14 cellular contexts compared by ENCODE assay signal in the genomic region with DNA sequence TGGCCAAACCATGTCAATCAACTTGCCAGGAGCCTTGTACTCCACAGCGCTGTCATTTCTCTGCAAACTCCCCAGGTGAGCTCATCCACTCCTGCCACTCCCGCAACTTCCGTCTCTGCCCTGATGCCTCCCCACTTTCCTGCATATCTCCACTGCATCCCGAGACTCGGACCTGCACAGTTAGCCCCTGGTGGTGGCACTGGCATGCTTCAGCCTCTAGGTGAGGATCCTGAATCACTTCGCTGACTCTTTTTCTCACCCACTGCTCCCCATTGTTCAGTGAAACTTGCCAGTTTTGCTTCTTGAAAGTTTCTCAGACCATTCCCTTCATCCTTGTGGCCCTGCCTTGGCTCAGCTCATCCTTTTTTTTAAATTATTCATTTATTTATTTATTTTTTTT. TPM values are rescaled to one million over a fixed set of nuclear protein-coding genes. Genes with fewer than 3 reads are reported as not detected.
A peak's percentile ranks its signal among the peaks of the same experiment; 100 is the strongest.
DNase-seq lines count a peak whose midpoint lies in the region; ATAC-seq and TF ChIP-seq lines count a peak whose summit lies in the region.
"Had no signal": no experiment of that assay in that cellular context is flagged by ENCODE, and none has a peak within 500 bp of the region (broad histone marks: within the 10 kb centered on the region; RNA-seq: fewer than 3 reads in every experiment).

No MANE protein-coding gene starts in this region.

- no peak overlapping the region for H3K4me3 ChIP-seq in DND-41 (ENCODE audit: low read depth in 1 of 2, low read length in 2 of 2)
- no peak overlapping the region for H3K4me3 ChIP-seq in astrocyte of the spinal cord (ENCODE audit: low read depth, low read length)
- no peak overlapping the region for H3K4me3 ChIP-seq in mesendoderm (ENCODE audit: low read length)
- no peak overlapping the region for H3K4me3 ChIP-seq in ascending aorta
- H3K4me3 ChIP-seq: vagina had no signal

- H3K4me2 ChIP-seq in DND-41 (ENCODE audit: insufficient read depth, low read length) (no peak overlapping the region), mesendoderm (ENCODE audit: low read length) (no peak overlapping the region)

- no peak overlapping the region for H3K9ac ChIP-seq in DND-41 (ENCODE audit: low read depth, low read length)
- H3K9ac ChIP-seq in mesendoderm (ENCODE audit: low read length): no peak overlapping the region

- no peaks in the 10 kb centered on the region for H3K27me3 Mint-ChIP-seq in stimulated activated naive CD8-positive, alpha-beta T cell treated with anti-CD3 and anti-CD28 coated beads, Interleukin-15, amount 100 ng/mL, for 72 hours
- H3K27me3 Mint-ChIP-seq: activated CD4-positive, alpha-beta T cell treated with anti-CD3 and anti-CD28 coated beads, Interleukin-2, amount 10 ng/mL, durations not matched to agents 7 days and 5 days; activated naive CD4-positive, alpha-beta T cell treated with anti-CD3 and anti-CD28 coated beads, Interleukin-2, amount 50 U/mL, for 24 hours had no signal

- peaks cover 16% of the 10 kb centered on the region for H3K79me2 ChIP-seq in DND-41 (ENCODE audit: insufficient read depth, low read length)
- H3K79me2 ChIP-seq in mesendoderm (ENCODE audit: control insufficient read depth, insufficient read depth, low read length): no peaks in the 10 kb centered on the region

- intact Hi-C loops in ascending aorta (cut with DNase I): no loop called here

- peaks cover 21% of the 10 kb centered on the region for H3K4me1 Mint-ChIP-seq in stimulated activated naive CD8-positive, alpha-beta T cell treated with anti-CD3 and anti-CD28 coated beads, Interleukin-15, amount 100 ng/mL, for 72 hours

- in situ Hi-C loops in astrocyte of the spinal cord (cut with HindIII; ENCODE audit: low sequenced_read_pairs): no loop called here

- no peak overlapping the region for H2BK120ac ChIP-seq in mesendoderm (ENCODE audit: low read depth, low read length)

- H2AFZ ChIP-seq in DND-41 (ENCODE audit: low read depth, low read length): no peak overlapping the region

- H3K9me3 ChIP-seq in DND-41 (ENCODE audit: insufficient read depth, low read length, severe bottlenecking): no peaks in the 10 kb centered on the region
- no peaks in the 10 kb centered on the region for H3K9me3 ChIP-seq in ascending aorta
- H3K9me3 ChIP-seq: vagina had no signal

- POLR2A ChIA-PET in HEK293T (lab: Yijun Ruan, JAX): no interaction called here

- no peak overlapping the region for H3K18ac ChIP-seq in mesendoderm (ENCODE audit: low read length)

- no peak overlapping the region for H2BK15ac ChIP-seq in mesendoderm (replicated peaks; ENCODE audit: low read depth)

- no peak for ATAC-seq in DND-41 (ENCODE audit: insufficient read depth, low read depth)
- ATAC-seq in HG02852 (IDR thresholded peaks at IDR 0.05; ENCODE audit: unreplicated experiment): no peak
- ATAC-seq in stimulated activated naive CD8-positive, alpha-beta T cell treated with anti-CD3 and anti-CD28 coated beads, Interleukin-15, amount 100 ng/mL, for 72 hours: no peak

- H3K4ac ChIP-seq in mesendoderm (ENCODE audit: low read depth, low read length): no peak overlapping the region

- no peak overlapping the region for H4K8ac ChIP-seq in mesendoderm (ENCODE audit: low read depth, low read length)

- no peak overlapping the region for H4K5ac ChIP-seq in mesendoderm (ENCODE audit: low read length)

- CTCF ChIA-PET in HEK293T (lab: Yijun Ruan, JAX): interaction anchor here (0.7 to 0.8 kb wide), 2 partner anchors 14 to 273 kb away, joined by 3 read pairs; no protein-coding TSS in a partner anchor

- H3K4me3 Mint-ChIP-seq in stimulated activated naive CD8-positive, alpha-beta T cell treated with anti-CD3 and anti-CD28 coated beads, Interleukin-15, amount 100 ng/mL, for 72 hours: no peak overlapping the region
- H3K4me3 Mint-ChIP-seq: activated CD4-positive, alpha-beta T cell treated with anti-CD3 and anti-CD28 coated beads, Interleukin-2, amount 10 ng/mL, durations not matched to agents 7 days and 5 days; activated naive CD4-positive, alpha-beta T cell treated with anti-CD3 and anti-CD28 coated beads, Interleukin-2, amount 50 U/mL, for 24 hours had no signal

- TF ChIP-seq CTCF in DND-41 (IDR thresholded peaks at IDR 0.05; ENCODE audit: borderline replicate concordance, extremely low read depth, low read length, poor library complexity, severe bottlenecking) (peak; percentile 14), astrocyte of the spinal cord (IDR thresholded peaks at IDR 0.05; ENCODE audit: low read depth, low read length) (peak; percentile 23), ascending aorta (IDR thresholded peaks at IDR 0.05) (no peak)

- H3K27ac ChIP-seq in DND-41 (ENCODE audit: low read length) (no peak overlapping the region), mesendoderm (ENCODE audit: low read depth, low read length) (no peak overlapping the region), ascending aorta (no peak overlapping the region)
- H3K27ac ChIP-seq: vagina had no signal

- H3K23ac ChIP-seq in mesendoderm (ENCODE audit: low read length): no peak overlapping the region

- peaks cover 18% of the 10 kb centered on the region for H3K4me1 ChIP-seq in DND-41 (ENCODE audit: insufficient read depth, low read length)
- no peaks in the 10 kb centered on the region for H3K4me1 ChIP-seq in mesendoderm (ENCODE audit: control insufficient read depth, low read depth, low read length)
- H3K4me1 ChIP-seq in ascending aorta: peaks cover 6 to 9% of the 10 kb centered on the region in 2 donors

- no peak overlapping the region for H3K56ac ChIP-seq in mesendoderm (ENCODE audit: low read length)

- WGBS in mesendoderm (ENCODE audit: extremely low coverage, insufficient coverage, low lambda C conversion rate): no CpG with 5 or more reads among the region's 6 CpGs

- H3K9me3 Mint-ChIP-seq in stimulated activated naive CD8-positive, alpha-beta T cell treated with anti-CD3 and anti-CD28 coated beads, Interleukin-15, amount 100 ng/mL, for 72 hours: no peaks in the 10 kb centered on the region
- H3K9me3 Mint-ChIP-seq: activated CD4-positive, alpha-beta T cell treated with anti-CD3 and anti-CD28 coated beads, Interleukin-2, amount 10 ng/mL, durations not matched to agents 7 days and 5 days; activated naive CD4-positive, alpha-beta T cell treated with anti-CD3 and anti-CD28 coated beads, Interleukin-2, amount 50 U/mL, for 24 hours had no signal

- peaks cover 3% of the 10 kb centered on the region; the same call in 1 of the 2 replicates for H4K20me1 ChIP-seq in DND-41 (ENCODE audit: insufficient read depth, low read length)

- H3K79me1 ChIP-seq in mesendoderm (ENCODE audit: low read length): peaks cover 4% of the 10 kb centered on the region

- H3K27me3 ChIP-seq in DND-41 (ENCODE audit: insufficient read depth, low read length, poor library complexity) (peaks cover 10% of the 10 kb centered on the region), mesendoderm (ENCODE audit: insufficient read depth, low read length, poor library complexity) (no peaks in the 10 kb centered on the region), ascending aorta (no peaks in the 10 kb centered on the region)
- H3K27me3 ChIP-seq: vagina had no signal

- DNase-seq in DND-41 (no peak), HEK293T (ENCODE audit: extremely low spot score) (peak; percentile 30), astrocyte of the spinal cord (ENCODE audit: low read depth, low spot score) (no peak), mesendoderm (peak; percentile 64), ascending aorta (ENCODE audit: low spot score in 2 of 2) (no peak), A172 (ENCODE audit: low spot score) (no peak)
- DNase-seq in stimulated activated naive CD8-positive, alpha-beta T cell treated with anti-CD3 and anti-CD28 coated beads, Interleukin-15, amount 100 ng/mL, for 72 hours: no peak
- DNase-seq: activated CD4-positive, alpha-beta T cell treated with anti-CD3 and anti-CD28 coated beads, Interleukin-2, amount 10 ng/mL, durations not matched to agents 7 days and 5 days; effector memory CD4-positive, alpha-beta T cell; NCI-H2227 treated with DMSO at 0.1 percent for 48 hours; small intestine had no signal

- H2BK5ac ChIP-seq in mesendoderm (ENCODE audit: low read length): no peak overlapping the region

- H2AK5ac ChIP-seq in mesendoderm (ENCODE audit: low read length): no peak overlapping the region

- no peak overlapping the region for H3K27ac Mint-ChIP-seq in stimulated activated naive CD8-positive, alpha-beta T cell treated with anti-CD3 and anti-CD28 coated beads, Interleukin-15, amount 100 ng/mL, for 72 hours
- H3K27ac Mint-ChIP-seq: activated CD4-positive, alpha-beta T cell treated with anti-CD3 and anti-CD28 coated beads, Interleukin-2, amount 10 ng/mL, durations not matched to agents 7 days and 5 days; activated naive CD4-positive, alpha-beta T cell treated with anti-CD3 and anti-CD28 coated beads, Interleukin-2, amount 50 U/mL, for 24 hours had no signal

- H3K36me3 ChIP-seq in DND-41 (ENCODE audit: insufficient read depth, low read length) (no peaks in the 10 kb centered on the region), mesendoderm (ENCODE audit: control insufficient read depth, insufficient read depth, low read length) (no peaks in the 10 kb centered on the region), ascending aorta (no peaks in the 10 kb centered on the region)
- H3K36me3 ChIP-seq: vagina had no signal

TF ChIP-seq in HEK293T, 16 proteins besides CTCF, POLR2A, EP300 and RAD21 (continues in another document):
- TF ChIP-seq NFRKB (IDR thresholded peaks at IDR 0.05) (no peak), FOXA1 (IDR thresholded peaks at IDR 0.05) (no peak), ARNT (IDR thresholded peaks at IDR 0.05) (no peak), L3MBTL2 (conservative IDR thresholded peaks at IDR 0.05) (no peak), HDGF (IDR thresholded peaks at IDR 0.05; ENCODE audit: borderline replicate concordance) (no peak), BHLHE40 (IDR thresholded peaks at IDR 0.05; ENCODE audit: borderline replicate concordance) (no peak)

RNA-seq across cellular contexts. Expression of a gene that starts 3.4 kb away (rescaled TPM):
- polyA plus RNA-seq in mesendoderm (2013, experiment 1 of 2): 3.1 TPM
- 3.3 TPM for polyA plus RNA-seq in mesendoderm (2013, experiment 2 of 2)
- 8.9 TPM for total RNA-seq in ascending aorta
- total RNA-seq in A172 (2014; rRNA removed; shearing (Covaris generic)): 4.3 and 8.6 TPM in 2 replicates

RNA-seq across cellular contexts. Expression of a gene that starts 13.1 kb away (rescaled TPM):
- polyA plus RNA-seq in mesendoderm (2013, experiment 1 of 2): not detected
- not detected for polyA plus RNA-seq in mesendoderm (2013, experiment 2 of 2)
- total RNA-seq in ascending aorta: 0.85 TPM
- total RNA-seq in A172 (2014; rRNA removed; shearing (Covaris generic)): 0.43 TPM in 1 of 2 replicates, not detected in the other

RNA-seq across cellular contexts. Expression of a gene that starts 28.9 kb away (rescaled TPM):
- 0.21 TPM for polyA plus RNA-seq in mesendoderm (2013, experiment 1 of 2)
- polyA plus RNA-seq in mesendoderm (2013, experiment 2 of 2): 0.15 TPM
- total RNA-seq in ascending aorta: not detected
- not detected in 2 replicates for total RNA-seq in A172 (2014; rRNA removed; shearing (Covaris generic))
- total RNA-seq: vagina had no signal

RNA-seq across cellular contexts. Expression of a gene that starts 30.5 kb away (rescaled TPM):
- polyA plus RNA-seq in mesendoderm (2013, experiment 1 of 2): not detected
- not detected for polyA plus RNA-seq in mesendoderm (2013, experiment 2 of 2)
- total RNA-seq in ascending aorta: 4.8 TPM
- total RNA-seq in A172 (2014; rRNA removed; shearing (Covaris generic)): not detected in 2 replicates
- total RNA-seq: activated CD4-positive, alpha-beta T cell treated with anti-CD3 and anti-CD28 coated beads, Interleukin-2, amount 10 ng/mL, durations not matched to agents 7 days and 5 days had no signal

RNA-seq across cellular contexts. Expression of a gene that starts 46.7 kb away (rescaled TPM):
- 2.6 TPM for polyA plus RNA-seq in mesendoderm (2013, experiment 1 of 2)
- 2.6 TPM for polyA plus RNA-seq in mesendoderm (2013, experiment 2 of 2)
- total RNA-seq in ascending aorta: not detected
- not detected in 2 replicates for total RNA-seq in A172 (2014; rRNA removed; shearing (Covaris generic))
- total RNA-seq: activated CD4-positive, alpha-beta T cell treated with anti-CD3 and anti-CD28 coated beads, Interleukin-2, amount 10 ng/mL, durations not matched to agents 7 days and 5 days had no signal

Comparison
In these comparisons a context has a peak if more than half of its experiments do, and no peak if none do; other contexts are left out.
1. DNase-seq: peak in HEK293T (single experiment) and mesendoderm (single experiment); none in DND-41 (single experiment), astrocyte of the spinal cord (single experiment), stimulated activated naive CD8-positive, alpha-beta T cell treated with anti-CD3 and anti-CD28 coated beads, Interleukin-15, amount 100 ng/mL, for 72 hours (0 of 2), ascending aorta (0 of 2) and A172 (single experiment).
2. CTCF ChIP-seq: peak in DND-41 (single experiment) and astrocyte of the spinal cord (single experiment); none in ascending aorta (0 of 3).